ENCODE assay signal across 14 cellular contexts in the genomic region with DNA sequence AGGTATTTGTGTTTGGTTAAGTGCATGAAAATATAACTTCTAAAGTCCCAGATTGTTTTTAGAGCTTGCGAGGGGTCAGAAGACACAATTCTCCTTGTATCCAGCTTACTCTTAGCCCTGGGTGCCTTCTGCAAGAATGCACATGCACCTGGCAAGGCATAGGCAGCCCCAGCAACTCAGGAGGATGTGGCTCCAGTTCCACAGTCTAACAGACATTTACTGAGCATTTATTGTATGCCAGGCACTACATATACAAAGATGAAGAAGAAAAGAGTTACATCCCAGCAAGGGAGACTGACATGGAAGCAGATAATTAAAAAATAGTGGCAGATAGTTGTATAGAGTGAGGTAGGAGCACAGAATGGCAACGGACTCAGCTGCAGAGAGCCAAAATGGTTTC.
DNase-seq lines count a peak whose midpoint lies in the region; ATAC-seq and TF ChIP-seq lines count a peak whose summit lies in the region.
"Had no signal": no experiment of that assay in that cellular context is flagged by ENCODE, and none has a peak within 500 bp of the region (broad histone marks: within the 10 kb centered on the region; RNA-seq: fewer than 3 reads in every experiment).

No MANE protein-coding gene starts in this region.

- peak overlapping the region; percentile 49 for H2BK15ac ChIP-seq in mesenchymal stem cell (ENCODE audit: low read depth, poor library complexity, severe bottlenecking)

- H3K27me3 ChIP-seq in GM23338 (ENCODE audit: insufficient read depth), result no peaks in the 10 kb centered on the region
- H3K27me3 ChIP-seq in mesenchymal stem cell (ENCODE audit: control insufficient read depth in 1 of 2, insufficient read depth in 1 of 2, low read length in 2 of 2), result no peaks in the 10 kb centered on the region
- H3K27me3 ChIP-seq: foreskin keratinocyte, spleen had no signal

- DNase-seq in GM23338 (ENCODE audit: low spot score) (no peak), mesenchymal stem cell (no peak), occipital lobe (lab: John Stamatoyannopoulos, UW) (no peak), mucosa of gallbladder (ENCODE audit: low spot score) (no peak), cerebellum (ENCODE audit: low spot score) (no peak)
- DNase-seq: activated naive CD8-positive, alpha-beta T cell treated with anti-CD3 and anti-CD28 coated beads, Interleukin-2, amount 50 U/mL, for 24 hours; kidney glomerular epithelial cell; natural killer cell; NCI-H1417 treated with DMSO at 0.1 percent for 48 hours; spleen had no signal

- peaks cover 16% of the 10 kb centered on the region for H3K4me1 ChIP-seq in GM23338 (ENCODE audit: insufficient read depth)
- H3K4me1 ChIP-seq in mesenchymal stem cell (ENCODE audit: control insufficient read depth, insufficient read depth, low read depth, low read length), result peaks cover 3% of the 10 kb centered on the region
- H3K4me1 ChIP-seq: foreskin keratinocyte had no signal

- H2AFZ ChIP-seq in GM23338 (peak overlapping the region; percentile 11), mesenchymal stem cell (ENCODE audit: low read depth, low read length) (no peak overlapping the region)

- no peak overlapping the region for H4K91ac ChIP-seq in mesenchymal stem cell (ENCODE audit: low read length)

- no peak overlapping the region for H4K8ac ChIP-seq in mesenchymal stem cell (ENCODE audit: low read length)

- H3K4ac ChIP-seq in mesenchymal stem cell (ENCODE audit: low read depth in 1 of 2, low read length in 2 of 2), result no peak overlapping the region

- no peak overlapping the region for H3K23ac ChIP-seq in mesenchymal stem cell (ENCODE audit: low read length in 2 of 2)

- no peaks in the 10 kb centered on the region for H3K79me2 ChIP-seq in GM23338 (replicated peaks; ENCODE audit: insufficient read depth)

- no peaks in the 10 kb centered on the region for H3K9me2 ChIP-seq in GM23338 (ENCODE audit: insufficient read depth)

- H3K18ac ChIP-seq in mesenchymal stem cell (ENCODE audit: low read depth in 1 of 2, low read length in 2 of 2), result peak overlapping the region in 1 of 2 experiments; percentile 50

- H3K36me3 ChIP-seq in GM23338 (ENCODE audit: insufficient read depth), result no peaks in the 10 kb centered on the region
- no peaks in the 10 kb centered on the region for H3K36me3 ChIP-seq in mesenchymal stem cell (ENCODE audit: control insufficient read depth in 1 of 2, insufficient read depth in 2 of 2, low read depth in 1 of 2, low read length in 2 of 2)
- H3K36me3 ChIP-seq: spleen had no signal

- no peaks in the 10 kb centered on the region for H3K27me3 Mint-ChIP-seq in GM23338 (ENCODE audit: insufficient read depth, low read depth, poor library complexity)
- H3K27me3 Mint-ChIP-seq: dendritic cell treated with granulocyte-macrophage colony-stimulating factor and Interleukin-4, amounts not matched to agents 40 ng/mL and 50 ng/mL, for 4 days had no signal

- H3K27ac ChIP-seq in GM23338 (ENCODE audit: low read depth) (peak overlapping the region; percentile 62; the same call in 1 of the 2 replicates), mesenchymal stem cell (ENCODE audit: low read length, poor library complexity, severe bottlenecking) (no peak overlapping the region)
- H3K27ac ChIP-seq: foreskin keratinocyte had no signal

- no peak overlapping the region for H2BK12ac ChIP-seq in mesenchymal stem cell (ENCODE audit: low read length in 2 of 2)

- no peaks in the 10 kb centered on the region for H3K9me3 Mint-ChIP-seq in GM23338
- H3K9me3 Mint-ChIP-seq: activated naive CD8-positive, alpha-beta T cell treated with anti-CD3 and anti-CD28 coated beads, Interleukin-2, amount 50 U/mL, for 24 hours; dendritic cell treated with granulocyte-macrophage colony-stimulating factor and Interleukin-4, amounts not matched to agents 40 ng/mL and 50 ng/mL, for 4 days; natural killer cell had no signal

- no peaks in the 10 kb centered on the region for H3K9me3 ChIP-seq in mesenchymal stem cell (ENCODE audit: control insufficient read depth, low read length)
- H3K9me3 ChIP-seq: spleen had no signal

- ATAC-seq in GM19372 (IDR thresholded peaks at IDR 0.05; ENCODE audit: low read depth, unreplicated experiment) (peak; percentile 20), GM23338 (no peak; the same call in 2 of the 3 replicates), HG03196 (IDR thresholded peaks at IDR 0.05; ENCODE audit: unreplicated experiment) (peak; percentile 22)

- H3K4me3 Mint-ChIP-seq in GM23338, result no peak overlapping the region
- H3K4me3 Mint-ChIP-seq: activated naive CD8-positive, alpha-beta T cell treated with anti-CD3 and anti-CD28 coated beads, Interleukin-2, amount 50 U/mL, for 24 hours; dendritic cell treated with granulocyte-macrophage colony-stimulating factor and Interleukin-4, amounts not matched to agents 40 ng/mL and 50 ng/mL, for 4 days; natural killer cell had no signal

- H3K14ac ChIP-seq in mesenchymal stem cell (ENCODE audit: low read length in 2 of 2), result no peak overlapping the region

- H3K36me3 Mint-ChIP-seq in GM23338 (ENCODE audit: low read depth), result no peaks in the 10 kb centered on the region
- H3K36me3 Mint-ChIP-seq: natural killer cell had no signal

- no peaks in the 10 kb centered on the region for H3K79me1 ChIP-seq in mesenchymal stem cell (replicated peaks; ENCODE audit: low read length, poor library complexity, severe bottlenecking)

- no peak for TF ChIP-seq CTCF in GM23338 (conservative IDR thresholded peaks at IDR 0.05; ENCODE audit: low read depth in 2 of 2)

- peaks cover 8% of the 10 kb centered on the region for H3K4me1 Mint-ChIP-seq in GM23338
- H3K4me1 Mint-ChIP-seq: activated naive CD8-positive, alpha-beta T cell treated with anti-CD3 and anti-CD28 coated beads, Interleukin-2, amount 50 U/mL, for 24 hours had no signal

- H3F3A ChIP-seq in GM23338 (replicated peaks; ENCODE audit: low read depth), result no peaks in the 10 kb centered on the region

- H3K9ac ChIP-seq in mesenchymal stem cell (ENCODE audit: low read length), result no peak overlapping the region

- H3K27ac Mint-ChIP-seq in GM23338, result no peak overlapping the region
- H3K27ac Mint-ChIP-seq: activated naive CD8-positive, alpha-beta T cell treated with anti-CD3 and anti-CD28 coated beads, Interleukin-2, amount 50 U/mL, for 24 hours; dendritic cell treated with granulocyte-macrophage colony-stimulating factor and Interleukin-4, amounts not matched to agents 40 ng/mL and 50 ng/mL, for 4 days; natural killer cell had no signal

- H2AK5ac ChIP-seq in mesenchymal stem cell (ENCODE audit: low read length, severe bottlenecking), result no peak overlapping the region

- 90% methylated on average over 2 of the region's 2 CpGs for WGBS in mesenchymal stem cell

- H2BK5ac ChIP-seq in mesenchymal stem cell (ENCODE audit: low read depth, low read length, poor library complexity, severe bottlenecking), result no peak overlapping the region

- no peaks in the 10 kb centered on the region for H4K20me1 ChIP-seq in GM23338 (replicated peaks; ENCODE audit: insufficient read depth)

- no peak overlapping the region for H2BK120ac ChIP-seq in mesenchymal stem cell (ENCODE audit: low read depth, low read length)

- H3K4me2 ChIP-seq in GM23338 (0 out of 2 replicates have a peak overlapping the region, but pooled peaks have one; percentile 12), mesenchymal stem cell (ENCODE audit: low read length, poor library complexity, severe bottlenecking) (no peak overlapping the region)

- H3K4me3 ChIP-seq in GM23338 (no peak overlapping the region), mesenchymal stem cell (ENCODE audit: insufficient read depth in 1 of 2, low read depth in 1 of 2, low read length in 2 of 2) (no peak overlapping the region)
- H3K4me3 ChIP-seq: spleen had no signal

TF ChIP-seq in GM23338, 12 proteins besides CTCF, POLR2A, EP300 and RAD21 (continues in another document):
- TF ChIP-seq CREB1 (CRISPR knock-in tag; IDR thresholded peaks at IDR 0.05; ENCODE audit: low read depth) (no peak), STAT1 (IDR thresholded peaks at IDR 0.05; ENCODE audit: unreplicated experiment) (no peak), EZH2 (IDR thresholded peaks at IDR 0.05; ENCODE audit: low read depth, unreplicated experiment) (no peak), EZH2phosphoT487 (IDR thresholded peaks at IDR 0.05; ENCODE audit: unreplicated experiment) (no peak)
- TF ChIP-seq, protein P1, sequence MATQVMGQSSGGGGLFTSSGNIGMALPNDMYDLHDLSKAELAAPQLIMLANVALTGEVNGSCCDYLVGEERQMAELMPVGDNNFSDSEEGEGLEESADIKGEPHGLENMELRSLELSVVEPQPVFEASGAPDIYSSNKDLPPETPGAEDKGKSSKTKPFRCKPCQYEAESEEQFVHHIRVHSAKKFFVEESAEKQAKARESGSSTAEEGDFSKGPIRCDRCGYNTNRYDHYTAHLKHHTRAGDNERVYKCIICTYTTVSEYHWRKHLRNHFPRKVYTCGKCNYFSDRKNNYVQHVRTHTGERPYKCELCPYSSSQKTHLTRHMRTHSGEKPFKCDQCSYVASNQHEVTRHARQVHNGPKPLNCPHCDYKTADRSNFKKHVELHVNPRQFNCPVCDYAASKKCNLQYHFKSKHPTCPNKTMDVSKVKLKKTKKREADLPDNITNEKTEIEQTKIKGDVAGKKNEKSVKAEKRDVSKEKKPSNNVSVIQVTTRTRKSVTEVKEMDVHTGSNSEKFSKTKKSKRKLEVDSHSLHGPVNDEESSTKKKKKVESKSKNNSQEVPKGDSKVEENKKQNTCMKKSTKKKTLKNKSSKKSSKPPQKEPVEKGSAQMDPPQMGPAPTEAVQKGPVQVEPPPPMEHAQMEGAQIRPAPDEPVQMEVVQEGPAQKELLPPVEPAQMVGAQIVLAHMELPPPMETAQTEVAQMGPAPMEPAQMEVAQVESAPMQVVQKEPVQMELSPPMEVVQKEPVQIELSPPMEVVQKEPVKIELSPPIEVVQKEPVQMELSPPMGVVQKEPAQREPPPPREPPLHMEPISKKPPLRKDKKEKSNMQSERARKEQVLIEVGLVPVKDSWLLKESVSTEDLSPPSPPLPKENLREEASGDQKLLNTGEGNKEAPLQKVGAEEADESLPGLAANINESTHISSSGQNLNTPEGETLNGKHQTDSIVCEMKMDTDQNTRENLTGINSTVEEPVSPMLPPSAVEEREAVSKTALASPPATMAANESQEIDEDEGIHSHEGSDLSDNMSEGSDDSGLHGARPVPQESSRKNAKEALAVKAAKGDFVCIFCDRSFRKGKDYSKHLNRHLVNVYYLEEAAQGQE (IDR thresholded peaks at IDR 0.05; ENCODE audit: unreplicated experiment), result no peak
